Comparison of ENCODE assay signal across 33 cellular contexts in the genomic region with DNA sequence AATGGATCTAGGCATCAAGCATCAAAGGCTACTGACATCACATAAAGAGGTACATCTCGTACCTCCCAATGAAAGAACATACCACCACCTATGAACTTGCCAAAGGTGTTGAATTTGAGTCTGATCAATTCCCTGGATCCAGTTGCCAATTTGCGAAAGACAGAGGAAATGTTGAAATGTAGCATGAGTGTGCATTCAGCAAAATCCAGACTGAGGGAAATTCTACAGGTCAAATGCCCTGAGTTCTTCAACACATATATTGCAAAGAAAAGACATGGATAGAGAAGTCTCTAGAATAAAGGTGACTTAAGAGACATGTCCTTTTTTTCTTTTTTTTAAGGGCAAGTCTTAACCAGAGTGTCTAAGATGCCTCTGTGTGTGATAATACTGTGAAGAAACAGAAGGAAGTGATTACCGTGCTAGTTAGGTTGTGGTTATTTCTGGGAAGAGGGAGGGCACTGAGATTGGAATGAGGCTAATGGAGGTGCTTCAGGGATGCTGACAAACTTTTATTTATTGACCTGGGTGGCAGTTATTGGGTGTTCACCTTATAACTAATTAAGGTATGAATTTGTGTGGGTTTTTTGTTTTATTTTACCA.
DNase-seq lines count a peak whose midpoint lies in the region; FAIRE-seq and TF ChIP-seq lines count a peak whose summit lies in the region.
"Had no signal": no experiment of that assay in that cellular context is flagged by ENCODE, and none has a peak within 500 bp of the region (broad histone marks: within the 10 kb centered on the region; RNA-seq: fewer than 3 reads in every experiment).

No MANE protein-coding gene starts in this region.

- H3K4me3 Mint-ChIP-seq in astrocyte (ENCODE audit: unreplicated experiment), result no peak overlapping the region
- H3K4me3 Mint-ChIP-seq: activated naive CD8-positive, alpha-beta T cell treated with anti-CD3 and anti-CD28 coated beads for 36 hours; activated T-cell treated with anti-CD3 and anti-CD28 coated beads, Interleukin-2, amount 50 U/mL, for 4 hours; dendritic cell treated with granulocyte-macrophage colony-stimulating factor and Interleukin-4, amounts not matched to agents 40 ng/mL and 50 ng/mL, for 4 days; T-helper 1 cell treated with Interleukin-12 subunit alpha and Interleukin-12 subunit beta and Interleukin-4 antibody, amounts not matched to agents 30 μg/mL and 1 μg/mL, for 36 hours had no signal

- no peak overlapping the region for H3K27ac Mint-ChIP-seq in astrocyte (ENCODE audit: unreplicated experiment)
- H3K27ac Mint-ChIP-seq: activated naive CD8-positive, alpha-beta T cell treated with anti-CD3 and anti-CD28 coated beads for 36 hours; dendritic cell treated with granulocyte-macrophage colony-stimulating factor and Interleukin-4, amounts not matched to agents 40 ng/mL and 50 ng/mL, for 4 days; T-helper 1 cell treated with Interleukin-12 subunit alpha and Interleukin-12 subunit beta and Interleukin-4 antibody, amounts not matched to agents 30 μg/mL and 1 μg/mL, for 36 hours had no signal

- no peak overlapping the region for H3K4me3 ChIP-seq in astrocyte (ENCODE audit: insufficient read depth, low read depth, low read length)
- H3K4me3 ChIP-seq: BLaER1, esophagus squamous epithelium, GM12878, hepatocyte, lung, right atrium auricular region, testis had no signal

- H3K4me1 ChIP-seq in astrocyte (ENCODE audit: insufficient read depth, low read length), result peaks cover 6% of the 10 kb centered on the region
- H3K4me1 ChIP-seq: BLaER1, esophagus squamous epithelium, right atrium auricular region, testis had no signal

- FAIRE-seq in astrocyte (lab: Jason Lieb, UNC), result no peak
- no peak for FAIRE-seq in RCC 7860 (lab: Jason Lieb, UNC)
- FAIRE-seq: GM12878, TTC549 had no signal

- peak; percentile 16 for DNase-seq in A172 (ENCODE audit: low spot score)
- DNase-seq in GM03348 (ENCODE audit: low spot score), result peak; percentile 14
- peak; percentile 8 for DNase-seq in astrocyte (ENCODE audit: low read depth)
- peak; percentile 51 for DNase-seq in fibroblast of peridontal ligament (ENCODE audit: extremely low read depth)
- DNase-seq in ecto neural progenitor cell (ENCODE audit: low spot score), result no peak
- DNase-seq in NCI-H748 (lab: John Stamatoyannopoulos, UW; ENCODE audit: unreplicated experiment), result no peak
- DNase-seq in RCC 7860 (ENCODE audit: low spot score), result no peak
- DNase-seq in middle frontal gyrus (ENCODE audit: extremely low spot score, low spot score), result no peak
- DNase-seq: activated gamma-delta T cell; activated naive CD8-positive, alpha-beta T cell treated with anti-CD3 and anti-CD28 coated beads for 36 hours; activated T-cell treated with anti-CD3 and anti-CD28 coated beads, Interleukin-2, amount 50 U/mL, for 4 hours; aorta; DMS 273 treated with DMSO at 0.1 percent for 48 hours; esophagus squamous epithelium; H7; left cardiac atrium; NCI-H1417 treated with DMSO at 0.1 percent for 48 hours; NCI-H446; NCI-H774; posterior cingulate gyrus; RPMI8226; stimulated activated CD4-positive, alpha-beta T cell treated with anti-CD3 and anti-CD28 coated beads, Interleukin-1b, Interleukin-23, amount 100 ng/mL, for 48 hours; stimulated activated naive CD8-positive, alpha-beta T cell treated with anti-CD3 and anti-CD28 coated beads, Interleukin-15, Interleukin-2, amounts not matched to agents 100 U/mL and 50 U/mL, for 24 hours; testis had no signal

- no peaks in the 10 kb centered on the region for H3K79me2 ChIP-seq in astrocyte (ENCODE audit: insufficient read depth, low read length)
- H3K79me2 ChIP-seq: hepatocyte had no signal

- H3K9ac ChIP-seq in astrocyte (ENCODE audit: low read length), result no peak overlapping the region
- H3K9ac ChIP-seq: BLaER1 had no signal

- no peak overlapping the region for H3K4me2 ChIP-seq in astrocyte (ENCODE audit: low read length)
- H3K4me2 ChIP-seq: BLaER1, hepatocyte had no signal

- H4K20me1 ChIP-seq in astrocyte (ENCODE audit: insufficient read depth, low read length), result no peaks in the 10 kb centered on the region
- H4K20me1 ChIP-seq: BLaER1 had no signal

- H3K36me3 ChIP-seq in astrocyte (ENCODE audit: insufficient read depth, low read length), result no peaks in the 10 kb centered on the region
- H3K36me3 ChIP-seq: BLaER1, esophagus squamous epithelium, right atrium auricular region had no signal

- no peaks in the 10 kb centered on the region for H3K27me3 Mint-ChIP-seq in astrocyte (ENCODE audit: low read depth, unreplicated experiment)
- H3K27me3 Mint-ChIP-seq: dendritic cell treated with granulocyte-macrophage colony-stimulating factor and Interleukin-4, amounts not matched to agents 40 ng/mL and 50 ng/mL, for 4 days had no signal

- H3K36me3 Mint-ChIP-seq in astrocyte (ENCODE audit: low read depth, unreplicated experiment), result peaks cover 2% of the 10 kb centered on the region
- H3K36me3 Mint-ChIP-seq: activated naive CD8-positive, alpha-beta T cell treated with anti-CD3 and anti-CD28 coated beads for 36 hours had no signal

- H3K9me3 ChIP-seq in astrocyte (ENCODE audit: insufficient read depth, low read depth, low read length), result no peaks in the 10 kb centered on the region
- H3K9me3 ChIP-seq: BLaER1, esophagus squamous epithelium, right atrium auricular region, testis had no signal

- H2AFZ ChIP-seq in astrocyte (ENCODE audit: low read depth, low read length), result no peak overlapping the region
- H2AFZ ChIP-seq: hepatocyte had no signal

- no peaks in the 10 kb centered on the region for H3K9me3 Mint-ChIP-seq in astrocyte (ENCODE audit: unreplicated experiment)
- H3K9me3 Mint-ChIP-seq: activated T-cell treated with anti-CD3 and anti-CD28 coated beads, Interleukin-2, amount 50 U/mL, for 4 hours had no signal

- TF ChIP-seq CTCF in astrocyte (IDR thresholded peaks at IDR 0.05; ENCODE audit: insufficient read depth, low read depth, low read length), result no peak

- no peaks in the 10 kb centered on the region for H3K27me3 ChIP-seq in astrocyte (ENCODE audit: insufficient read depth, low read length)
- H3K27me3 ChIP-seq: BLaER1, esophagus squamous epithelium, hepatocyte, right atrium auricular region, testis had no signal

- H3K27ac ChIP-seq in astrocyte (ENCODE audit: low read depth, low read length), result no peak overlapping the region
- H3K27ac ChIP-seq: BLaER1, esophagus squamous epithelium, hepatocyte, HL-60, right atrium auricular region, testis had no signal

- peaks cover 17% of the 10 kb centered on the region for H3K4me1 Mint-ChIP-seq in astrocyte (ENCODE audit: low read depth, unreplicated experiment)
- H3K4me1 Mint-ChIP-seq: activated naive CD8-positive, alpha-beta T cell treated with anti-CD3 and anti-CD28 coated beads for 36 hours had no signal

Comparison
In these comparisons a context has a peak if more than half of its experiments do, and no peak if none do; other contexts are left out.
1. DNase-seq: peak in A172 (single experiment), GM03348 (single experiment), astrocyte (single experiment) and fibroblast of peridontal ligament (single experiment); none in ecto neural progenitor cell (single experiment), NCI-H748 (single experiment), RCC 7860 (single experiment) and middle frontal gyrus (single experiment).